ENCODE assay signal across 19 cellular contexts in the genomic region with DNA sequence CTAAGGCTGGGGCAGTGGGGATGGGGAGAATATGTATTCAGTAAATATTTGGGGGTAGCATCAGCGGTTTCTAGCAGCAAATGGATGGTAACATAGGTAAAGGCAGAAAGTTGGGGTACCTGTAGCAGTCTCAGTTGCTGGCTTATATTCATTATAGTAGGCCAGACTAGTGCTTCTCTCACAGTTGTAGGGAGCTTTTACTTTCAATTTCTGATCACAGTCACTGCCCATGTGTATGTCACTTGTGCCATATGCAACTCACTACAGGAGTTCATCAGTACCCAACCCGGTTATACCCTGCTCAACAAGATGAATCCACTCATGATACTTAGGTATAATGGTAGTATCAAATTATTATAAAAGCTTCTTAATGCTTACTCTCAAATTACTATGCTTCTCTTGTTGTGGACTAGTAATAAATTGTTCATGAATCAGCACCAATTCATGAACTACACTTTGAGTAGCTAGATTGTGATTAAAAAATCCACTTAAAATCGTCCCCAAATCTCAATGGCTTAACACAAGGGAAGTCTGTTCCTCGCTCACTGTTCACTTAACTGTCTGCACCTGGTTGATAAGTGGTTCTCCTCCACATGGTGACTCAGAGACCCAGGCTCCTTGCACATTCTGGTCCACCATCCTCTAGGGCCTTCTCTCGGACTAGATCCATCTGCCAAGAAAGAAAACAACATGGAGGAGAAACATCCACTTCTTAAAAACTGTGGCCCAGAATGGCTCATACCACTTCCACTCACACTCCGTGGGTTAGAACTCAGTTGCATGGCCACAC. TPM values are rescaled to one million over a fixed set of nuclear protein-coding genes. Genes with fewer than 3 reads are reported as not detected.
DNase-seq lines count a peak whose midpoint lies in the region; ATAC-seq and TF ChIP-seq lines count a peak whose summit lies in the region.
"Had no signal": no experiment of that assay in that cellular context is flagged by ENCODE, and none has a peak within 500 bp of the region (broad histone marks: within the 10 kb centered on the region; RNA-seq: fewer than 3 reads in every experiment).

No MANE protein-coding gene starts in this region.

- TF ChIP-seq CTCF in activated CD8-positive, alpha-beta T cell treated with anti-CD3 and anti-CD28 coated beads for 36 hours (IDR thresholded peaks at IDR 0.05): no peak
- TF ChIP-seq CTCF in Loucy (conservative IDR thresholded peaks at IDR 0.05; ENCODE audit: low read length): no peak

- peaks cover 17% of the 10 kb centered on the region for H3K9me3 Mint-ChIP-seq in activated CD8-positive, alpha-beta T cell treated with anti-CD3 and anti-CD28 coated beads for 36 hours
- no peaks in the 10 kb centered on the region for H3K9me3 Mint-ChIP-seq in activated CD8-positive, alpha-beta T cell treated with anti-CD3 and anti-CD28 coated beads, Interleukin-2, amount 10 ng/mL, durations not matched to agents 7 days and 5 days (ENCODE audit: insufficient read depth)
- peaks cover 22 to 32% of the 10 kb centered on the region in 2 donors for H3K9me3 Mint-ChIP-seq in stimulated activated naive CD8-positive, alpha-beta T cell treated with anti-CD3 and anti-CD28 coated beads, Interleukin-15, amount 100 ng/mL, for 72 hours

- H2AFZ ChIP-seq in Loucy (ENCODE audit: low read length): peak overlapping the region; percentile 24; the same call in 1 of the 2 replicates

- no peaks in the 10 kb centered on the region for H3K27me3 ChIP-seq in Loucy (ENCODE audit: insufficient read depth, low read length, poor library complexity, severe bottlenecking)

- peaks cover 2% of the 10 kb centered on the region for H3K27me3 Mint-ChIP-seq in activated CD8-positive, alpha-beta T cell treated with anti-CD3 and anti-CD28 coated beads for 36 hours
- no peaks in the 10 kb centered on the region for H3K27me3 Mint-ChIP-seq in activated CD8-positive, alpha-beta T cell treated with anti-CD3 and anti-CD28 coated beads, Interleukin-2, amount 10 ng/mL, durations not matched to agents 7 days and 5 days (ENCODE audit: low read depth)
- H3K27me3 Mint-ChIP-seq in stimulated activated naive CD8-positive, alpha-beta T cell treated with anti-CD3 and anti-CD28 coated beads, Interleukin-15, amount 100 ng/mL, for 72 hours: no peaks in the 10 kb centered on the region

- H3K36me3 ChIP-seq in Loucy (ENCODE audit: insufficient read depth, low read length): no peaks in the 10 kb centered on the region

- H3K9me2 ChIP-seq in Loucy (replicated peaks; ENCODE audit: low read depth, low read length): no peaks in the 10 kb centered on the region

- POLR2A ChIA-PET in activated CD8-positive, alpha-beta T cell treated with anti-CD3 and anti-CD28 coated beads for 36 hours (lab: Charles Lee): interaction anchor here (1.7 kb wide), 1 partner anchor 9 kb away, joined by 5 read pairs; no protein-coding TSS in a partner anchor
- POLR2A ChIA-PET in activated CD8-positive, alpha-beta T cell treated with anti-CD3 and anti-CD28 coated beads, Interleukin-2, amount 10 ng/mL, durations not matched to agents 7 days and 5 days (lab: Charles Lee): no interaction called here

- H3F3A ChIP-seq in Loucy (ENCODE audit: low read depth): no peaks in the 10 kb centered on the region

- H3K4me3 Mint-ChIP-seq in activated CD8-positive, alpha-beta T cell treated with anti-CD3 and anti-CD28 coated beads for 36 hours: no peak overlapping the region
- H3K4me3 Mint-ChIP-seq in activated CD8-positive, alpha-beta T cell treated with anti-CD3 and anti-CD28 coated beads, Interleukin-2, amount 10 ng/mL, durations not matched to agents 7 days and 5 days: no peak overlapping the region
- no peak overlapping the region for H3K4me3 Mint-ChIP-seq in stimulated activated naive CD8-positive, alpha-beta T cell treated with anti-CD3 and anti-CD28 coated beads, Interleukin-15, amount 100 ng/mL, for 72 hours
- H3K4me3 Mint-ChIP-seq: activated T-cell treated with anti-CD3 and anti-CD28 coated beads, Interleukin-2, amount 50 U/mL, for 4 hours; CD8-positive, alpha-beta T cell; nephron had no signal

- H3K27ac Mint-ChIP-seq in activated CD8-positive, alpha-beta T cell treated with anti-CD3 and anti-CD28 coated beads for 36 hours: no peak overlapping the region
- no peak overlapping the region for H3K27ac Mint-ChIP-seq in activated CD8-positive, alpha-beta T cell treated with anti-CD3 and anti-CD28 coated beads, Interleukin-2, amount 10 ng/mL, durations not matched to agents 7 days and 5 days
- H3K27ac Mint-ChIP-seq in stimulated activated naive CD8-positive, alpha-beta T cell treated with anti-CD3 and anti-CD28 coated beads, Interleukin-15, amount 100 ng/mL, for 72 hours: no peak overlapping the region
- H3K27ac Mint-ChIP-seq: CD8-positive, alpha-beta T cell; nephron had no signal

- no peak overlapping the region for H3K4me2 ChIP-seq in Loucy (ENCODE audit: low read depth, low read length, poor library complexity, severe bottlenecking)

- H3K79me2 ChIP-seq in Loucy (ENCODE audit: insufficient read depth, low read length): no peaks in the 10 kb centered on the region

- no peaks in the 10 kb centered on the region for H3K36me3 Mint-ChIP-seq in activated CD8-positive, alpha-beta T cell treated with anti-CD3 and anti-CD28 coated beads for 36 hours (ENCODE audit: low read depth)
- H3K36me3 Mint-ChIP-seq in activated CD8-positive, alpha-beta T cell treated with anti-CD3 and anti-CD28 coated beads, Interleukin-2, amount 10 ng/mL, durations not matched to agents 7 days and 5 days (ENCODE audit: low read depth): no peaks in the 10 kb centered on the region
- H3K36me3 Mint-ChIP-seq: CD8-positive, alpha-beta T cell had no signal

- ATAC-seq in activated CD8-positive, alpha-beta T cell treated with anti-CD3 and anti-CD28 coated beads for 36 hours: peak; percentile 24
- ATAC-seq in activated CD8-positive, alpha-beta T cell treated with anti-CD3 and anti-CD28 coated beads, Interleukin-2, amount 10 ng/mL, durations not matched to agents 7 days and 5 days: no peak
- peak; percentile 60 for ATAC-seq in GM21786 (IDR thresholded peaks at IDR 0.05; ENCODE audit: unreplicated experiment)
- peak; percentile 35 for ATAC-seq in stimulated activated naive CD8-positive, alpha-beta T cell treated with anti-CD3 and anti-CD28 coated beads, Interleukin-15, amount 100 ng/mL, for 72 hours
- ATAC-seq in esophagus mucosa: no peak
- ATAC-seq: CD8-positive, alpha-beta T cell had no signal

- H3K9me3 ChIP-seq in Loucy (ENCODE audit: insufficient read depth, low read depth, low read length): peaks cover 5% of the 10 kb centered on the region; the same call in 1 of the 2 replicates

- no peak overlapping the region for H3K4me3 ChIP-seq in Loucy (ENCODE audit: low read length, poor library complexity, severe bottlenecking)

- H3K9ac ChIP-seq in Loucy (ENCODE audit: low read depth, low read length, poor library complexity, severe bottlenecking): no peak overlapping the region

- CTCF ChIA-PET in activated CD8-positive, alpha-beta T cell treated with anti-CD3 and anti-CD28 coated beads for 36 hours (lab: Charles Lee): interaction anchor here (1.4 kb wide), 1 partner anchor 406 kb away, joined by 3 read pairs; no protein-coding TSS in a partner anchor
- CTCF ChIA-PET in activated CD8-positive, alpha-beta T cell treated with anti-CD3 and anti-CD28 coated beads, Interleukin-2, amount 10 ng/mL, durations not matched to agents 7 days and 5 days (lab: Charles Lee): interaction anchor here (1.0 to 1.7 kb wide), 4 partner anchors 9 to 406 kb away, joined by 3 to 5 read pairs (median 4); no protein-coding TSS in a partner anchor

- H3K4me1 Mint-ChIP-seq in activated CD8-positive, alpha-beta T cell treated with anti-CD3 and anti-CD28 coated beads for 36 hours (ENCODE audit: low read depth): no peaks in the 10 kb centered on the region
- H3K4me1 Mint-ChIP-seq in activated CD8-positive, alpha-beta T cell treated with anti-CD3 and anti-CD28 coated beads, Interleukin-2, amount 10 ng/mL, durations not matched to agents 7 days and 5 days (ENCODE audit: low read depth): no peaks in the 10 kb centered on the region
- no peaks in the 10 kb centered on the region for H3K4me1 Mint-ChIP-seq in stimulated activated naive CD8-positive, alpha-beta T cell treated with anti-CD3 and anti-CD28 coated beads, Interleukin-15, amount 100 ng/mL, for 72 hours

- H4K20me1 ChIP-seq in Loucy (ENCODE audit: insufficient read depth, low read length, poor library complexity, severe bottlenecking): no peaks in the 10 kb centered on the region

- DNase-seq in activated CD8-positive, alpha-beta T cell treated with anti-CD3 and anti-CD28 coated beads for 36 hours: no peak
- DNase-seq in activated CD8-positive, alpha-beta T cell treated with anti-CD3 and anti-CD28 coated beads, Interleukin-2, amount 10 ng/mL, durations not matched to agents 7 days and 5 days: no peak
- no peak for DNase-seq in stimulated activated naive CD8-positive, alpha-beta T cell treated with anti-CD3 and anti-CD28 coated beads, Interleukin-15, amount 100 ng/mL, for 72 hours
- DNase-seq in hippocampal formation (lab: John Stamatoyannopoulos, UW) (no peak), NCI-H2227 treated with DMSO at 0.1 percent for 48 hours (lab: John Stamatoyannopoulos, UW) (no peak)
- DNase-seq: activated CD4-positive, alpha-beta T cell treated with anti-CD3 and anti-CD28 coated beads for 4 hours; activated T-cell treated with anti-CD3 and anti-CD28 coated beads, Interleukin-2, amount 50 U/mL, for 4 hours; amniotic stem cell; CD8-positive, alpha-beta T cell; cerebellar nuclear complex; foreskin melanocyte; NCI-H1092 treated with DMSO at 0.1 percent for 48 hours; NCI-H2171; NK-92 treated with Interleukin-12 subunit alpha and Interleukin-12 subunit beta, amount 100 ng/mL, for 24 hours; Right ventricle myocardium superior had no signal

- H3K4me1 ChIP-seq in Loucy (ENCODE audit: insufficient read depth, low read length, poor library complexity, severe bottlenecking): peaks cover 4% of the 10 kb centered on the region

- intact Hi-C loops in activated CD8-positive, alpha-beta T cell treated with anti-CD3 and anti-CD28 coated beads for 36 hours (cut with micrococcal nuclease): no loop called here

RNA-seq across cellular contexts. Expression of a gene that starts 31.3 kb away (rescaled TPM):
- total RNA-seq in activated CD8-positive, alpha-beta T cell treated with anti-CD3 and anti-CD28 coated beads for 36 hours: 1 to 10 TPM; 7.7 to 8.1 TPM
- total RNA-seq in activated CD8-positive, alpha-beta T cell treated with anti-CD3 and anti-CD28 coated beads, Interleukin-2, amount 10 ng/mL, durations not matched to agents 7 days and 5 days: 10 to 100 TPM; 17.3 to 17.6 TPM
- total RNA-seq in esophagus mucosa: 10.6 TPM

Comparison
In these comparisons a context has a peak if more than half of its experiments do, and no peak if none do; other contexts are left out.
1. ATAC-seq: peak in activated CD8-positive, alpha-beta T cell treated with anti-CD3 and anti-CD28 coated beads for 36 hours (single experiment), GM21786 (single experiment) and stimulated activated naive CD8-positive, alpha-beta T cell treated with anti-CD3 and anti-CD28 coated beads, Interleukin-15, amount 100 ng/mL, for 72 hours (single experiment); none in activated CD8-positive, alpha-beta T cell treated with anti-CD3 and anti-CD28 coated beads, Interleukin-2, amount 10 ng/mL, durations not matched to agents 7 days and 5 days (single experiment) and esophagus mucosa (single experiment).